Comparison of ENCODE assay signal across 16 cellular contexts in the genomic region with DNA sequence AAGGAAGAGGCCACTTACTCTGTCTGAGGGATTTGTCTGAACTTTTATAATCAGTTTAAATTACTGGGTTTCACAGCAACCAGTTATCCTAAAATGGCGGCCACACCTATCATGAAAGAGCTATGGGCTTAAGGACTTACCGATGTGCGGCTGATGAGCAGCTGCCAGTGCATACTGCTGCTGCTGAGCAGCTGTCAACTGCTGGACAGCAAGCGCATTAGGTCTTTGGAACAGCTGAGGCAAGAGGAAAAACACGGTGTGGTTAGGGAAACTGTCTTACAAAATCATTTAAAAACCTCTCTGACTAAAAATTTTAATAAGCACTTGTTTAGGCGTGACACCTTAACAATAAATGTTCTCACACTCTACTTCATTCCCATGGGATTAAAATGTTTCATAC.
"Had no signal": no experiment of that assay in that cellular context is flagged by ENCODE, and none has a peak within 500 bp of the region (broad histone marks: within the 10 kb centered on the region; RNA-seq: fewer than 3 reads in every experiment).

No MANE protein-coding gene starts in this region.

- DNase-seq: activated gamma-delta T cell; activated naive CD8-positive, alpha-beta T cell treated with anti-CD3 and anti-CD28 coated beads, Interleukin-2, amount 10 ng/mL, durations not matched to agents 7 days and 5 days; aorta; left colon; mucosa of descending colon; ovary; substantia nigra; upper lobe of left lung had no signal

- H3K27ac Mint-ChIP-seq: activated naive CD8-positive, alpha-beta T cell treated with anti-CD3 and anti-CD28 coated beads, Interleukin-2, amount 10 ng/mL, durations not matched to agents 7 days and 5 days; stimulated activated memory B cell treated with anti-CD40 and anti-IgM and Interleukin-4, amounts not matched to agents 10 μg/mL and 1 μg/mL and 100 μg/mL, for 72 hours; T-helper 2 cell treated with Interferon-gamma antibody and Interleukin-4, amounts not matched to agents 5 μg/mL and 100 μg/mL, for 36 hours had no signal

- H3K9me3 ChIP-seq: mucosa of descending colon, ovary, upper lobe of left lung had no signal

- H3K27me3 Mint-ChIP-seq: activated naive CD8-positive, alpha-beta T cell treated with anti-CD3 and anti-CD28 coated beads, Interleukin-2, amount 10 ng/mL, durations not matched to agents 7 days and 5 days; stimulated activated memory B cell treated with anti-CD40 and anti-IgM and Interleukin-4, amounts not matched to agents 10 μg/mL and 1 μg/mL and 100 μg/mL, for 72 hours had no signal

- H3K36me3 ChIP-seq: ovary had no signal

- FAIRE-seq: bronchial epithelial cell, endometrium had no signal

- H3K27me3 ChIP-seq: ovary, upper lobe of left lung had no signal

- H3K27ac ChIP-seq: ovary, upper lobe of left lung had no signal

- H3K4me3 Mint-ChIP-seq: activated naive CD8-positive, alpha-beta T cell treated with anti-CD3 and anti-CD28 coated beads, Interleukin-2, amount 10 ng/mL, durations not matched to agents 7 days and 5 days; neural crest cell; stimulated activated memory B cell treated with anti-CD40 and anti-IgM and Interleukin-4, amounts not matched to agents 10 μg/mL and 1 μg/mL and 100 μg/mL, for 72 hours; T-helper 2 cell treated with Interferon-gamma antibody and Interleukin-4, amounts not matched to agents 5 μg/mL and 100 μg/mL, for 36 hours had no signal

- H3K9me3 Mint-ChIP-seq: activated naive CD8-positive, alpha-beta T cell treated with anti-CD3 and anti-CD28 coated beads, Interleukin-2, amount 10 ng/mL, durations not matched to agents 7 days and 5 days; neural crest cell; stimulated activated memory B cell treated with anti-CD40 and anti-IgM and Interleukin-4, amounts not matched to agents 10 μg/mL and 1 μg/mL and 100 μg/mL, for 72 hours; T-helper 2 cell treated with Interferon-gamma antibody and Interleukin-4, amounts not matched to agents 5 μg/mL and 100 μg/mL, for 36 hours had no signal

- H3K4me3 ChIP-seq: mucosa of descending colon, ovary, smooth muscle cell, upper lobe of left lung had no signal

- ATAC-seq: activated CD4-positive, CD25-positive, alpha-beta regulatory T cell treated with anti-CD3 and anti-CD28 coated beads, Interleukin-2, amount 50 U/mL, for 24 hours; esophagus mucosa; left colon; mucosa of descending colon; stimulated activated memory B cell treated with anti-CD40 and anti-IgM and Interleukin-4, amounts not matched to agents 10 μg/mL and 1 μg/mL and 100 μg/mL, for 72 hours had no signal

- H3K4me2 ChIP-seq: smooth muscle cell had no signal
